ENCODE assay signal across 22 cellular contexts in the genomic region with DNA sequence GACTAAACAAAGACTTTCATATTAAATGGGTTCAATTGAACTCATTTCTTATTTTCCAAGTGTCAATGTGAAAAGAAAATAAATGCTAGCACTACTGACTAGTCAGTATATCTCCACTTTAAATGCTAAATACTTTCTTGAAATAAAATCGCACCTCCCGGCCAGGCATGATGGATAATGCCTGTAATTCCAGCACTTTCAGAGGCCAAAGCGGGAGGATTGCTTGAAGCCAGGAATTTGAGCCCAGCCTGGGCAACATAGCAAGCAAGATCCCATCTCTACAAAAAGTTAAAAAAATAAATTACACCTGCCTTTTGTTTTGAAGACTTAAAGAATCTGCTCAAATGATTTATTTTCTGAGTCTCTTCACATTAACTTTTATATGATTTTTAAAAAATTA.
"Had no signal": no experiment of that assay in that cellular context is flagged by ENCODE, and none has a peak within 500 bp of the region (broad histone marks: within the 10 kb centered on the region; RNA-seq: fewer than 3 reads in every experiment).

No MANE protein-coding gene starts in this region.

- H3K4me1 ChIP-seq: esophagus muscularis mucosa, gastrocnemius medialis, pancreas, psoas muscle, right atrium auricular region, upper lobe of left lung had no signal

- H3K27ac ChIP-seq: esophagus muscularis mucosa, gastrocnemius medialis, pancreas, psoas muscle, right atrium auricular region, upper lobe of left lung had no signal

- H3K9me3 Mint-ChIP-seq: brain, memory B cell, nephron progenitor cell had no signal

- H3K4me3 Mint-ChIP-seq: activated CD4-positive, alpha-beta T cell treated with anti-CD3 and anti-CD28 coated beads for 36 hours; brain; memory B cell; nephron progenitor cell had no signal

- H3K27me3 ChIP-seq: esophagus muscularis mucosa, gastrocnemius medialis, pancreas, right atrium auricular region, upper lobe of left lung had no signal

- H3K4me3 ChIP-seq: esophagus muscularis mucosa, gastrocnemius medialis, mucosa of descending colon, pancreas, psoas muscle, right atrium auricular region, upper lobe of left lung had no signal

- H3K4me1 Mint-ChIP-seq: memory B cell, nephron progenitor cell had no signal

- H3K27ac Mint-ChIP-seq: activated CD4-positive, alpha-beta T cell treated with anti-CD3 and anti-CD28 coated beads for 36 hours; brain; memory B cell; nephron progenitor cell had no signal

- ATAC-seq: activated CD4-positive, alpha-beta T cell treated with anti-CD3 and anti-CD28 coated beads for 36 hours; gastrocnemius medialis; mucosa of descending colon; pancreas; psoas muscle had no signal

- FAIRE-seq: pancreas, TTC549 had no signal

- H3K9me3 ChIP-seq: esophagus muscularis mucosa, gastrocnemius medialis, mucosa of descending colon, pancreas, psoas muscle, right atrium auricular region, upper lobe of left lung had no signal

- H3K27me3 Mint-ChIP-seq: activated CD4-positive, alpha-beta T cell treated with anti-CD3 and anti-CD28 coated beads for 36 hours; brain; memory B cell had no signal

- DNase-seq: activated CD4-positive, alpha-beta T cell treated with anti-CD3 and anti-CD28 coated beads for 36 hours; activated CD4-positive, alpha-beta T cell treated with anti-CD3 and anti-CD28 coated beads, Interleukin-2, amount 50 U/mL, for 48 hours; activated naive CD4-positive, alpha-beta T cell treated with Interleukin-2 at 50 U/mL for 16 hours; activated T-cell treated with anti-CD3 and anti-CD28 coated beads, Interleukin-2, amount 50 U/mL, for 48 hours; anterior cingulate cortex; central memory CD4-positive, alpha-beta T cell; effector CD8-positive, alpha-beta T cell; gastrocnemius medialis; hippocampal formation; mucosa of descending colon; nephron progenitor cell; pancreas; psoas muscle; stimulated activated CD4-positive, alpha-beta T cell treated with anti-CD3 and anti-CD28 coated beads, Interleukin-12 subunit alpha, Interleukin-12 subunit beta, amount 100 ng/mL, for 4 hours; stimulated activated CD4-positive, alpha-beta T cell treated with anti-CD3 and anti-CD28 coated beads, Interleukin-4, amount 100 ng/mL, for 4 hours; T-helper 1 cell; upper lobe of left lung had no signal
